In the genomic region with DNA sequence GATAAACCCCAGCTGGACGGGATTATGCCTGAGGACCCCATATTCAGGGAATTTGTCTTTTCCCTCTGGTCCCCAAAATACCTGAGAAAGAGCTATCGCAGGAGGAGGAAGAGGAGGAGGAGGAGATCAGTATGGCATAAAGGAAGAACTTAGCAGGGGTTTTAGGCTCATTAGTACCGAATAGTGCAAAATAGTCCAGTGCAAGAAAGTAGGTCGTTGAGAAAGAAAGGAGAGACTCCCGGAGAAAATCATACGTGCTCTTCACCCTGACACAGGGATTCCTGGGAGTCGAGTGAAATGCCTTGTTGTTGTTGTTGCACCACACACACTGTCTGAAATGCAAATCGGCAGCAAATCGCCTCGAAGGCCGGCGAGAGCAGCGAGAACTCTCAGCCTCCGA, we compare ENCODE assay signal across 19 cellular contexts.
"Had no signal": no experiment of that assay in that cellular context is flagged by ENCODE, and none has a peak within 500 bp of the region (broad histone marks: within the 10 kb centered on the region; RNA-seq: fewer than 3 reads in every experiment).

No MANE protein-coding gene starts in this region.

- H3K27ac Mint-ChIP-seq: activated naive CD4-positive, alpha-beta T cell treated with anti-CD3 and anti-CD28 coated beads, Interleukin-2, amount 50 U/mL, for 24 hours; activated T-cell treated with anti-CD3 and anti-CD28 coated beads, Interleukin-2, amount 50 U/mL, for 72 hours; dendritic cell treated with granulocyte-macrophage colony-stimulating factor and Interleukin-4, amounts not matched to agents 40 ng/mL and 50 ng/mL, for 4 days; stimulated activated naive CD8-positive, alpha-beta T cell treated with anti-CD3 and anti-CD28 coated beads, Interleukin-15, amount 100 ng/mL, for 72 hours had no signal

- H3K36me3 Mint-ChIP-seq: activated naive CD4-positive, alpha-beta T cell treated with anti-CD3 and anti-CD28 coated beads, Interleukin-2, amount 50 U/mL, for 24 hours had no signal

- H3K9me3 Mint-ChIP-seq: activated naive CD4-positive, alpha-beta T cell treated with anti-CD3 and anti-CD28 coated beads, Interleukin-2, amount 50 U/mL, for 24 hours; activated T-cell treated with anti-CD3 and anti-CD28 coated beads, Interleukin-2, amount 50 U/mL, for 72 hours; dendritic cell treated with granulocyte-macrophage colony-stimulating factor and Interleukin-4, amounts not matched to agents 40 ng/mL and 50 ng/mL, for 4 days; neural crest cell; stimulated activated naive CD8-positive, alpha-beta T cell treated with anti-CD3 and anti-CD28 coated beads, Interleukin-15, amount 100 ng/mL, for 72 hours had no signal

- H3K27ac ChIP-seq: ascending aorta, right lobe of liver, VCaP had no signal

- H3K4me3 ChIP-seq: ascending aorta, prostate gland, right lobe of liver, suprapubic skin, transverse colon had no signal

- H3K9me3 ChIP-seq: ascending aorta, prostate gland, right lobe of liver, suprapubic skin, transverse colon had no signal

- H3K27me3 Mint-ChIP-seq: activated naive CD4-positive, alpha-beta T cell treated with anti-CD3 and anti-CD28 coated beads, Interleukin-2, amount 50 U/mL, for 24 hours; dendritic cell treated with granulocyte-macrophage colony-stimulating factor and Interleukin-4, amounts not matched to agents 40 ng/mL and 50 ng/mL, for 4 days had no signal

- FAIRE-seq: small intestine had no signal

- ATAC-seq: activated T-cell treated with anti-CD3 and anti-CD28 coated beads, Interleukin-2, amount 50 U/mL, for 72 hours; right lobe of liver; stimulated activated naive CD8-positive, alpha-beta T cell treated with anti-CD3 and anti-CD28 coated beads, Interleukin-15, amount 100 ng/mL, for 72 hours had no signal

- H3K4me1 Mint-ChIP-seq: activated naive CD4-positive, alpha-beta T cell treated with anti-CD3 and anti-CD28 coated beads, Interleukin-2, amount 50 U/mL, for 24 hours; stimulated activated naive CD8-positive, alpha-beta T cell treated with anti-CD3 and anti-CD28 coated beads, Interleukin-15, amount 100 ng/mL, for 72 hours had no signal

- H3K27me3 ChIP-seq: ascending aorta, right lobe of liver, suprapubic skin, transverse colon had no signal

- H3K4me3 Mint-ChIP-seq: activated naive CD4-positive, alpha-beta T cell treated with anti-CD3 and anti-CD28 coated beads, Interleukin-2, amount 50 U/mL, for 24 hours; activated T-cell treated with anti-CD3 and anti-CD28 coated beads, Interleukin-2, amount 50 U/mL, for 72 hours; dendritic cell treated with granulocyte-macrophage colony-stimulating factor and Interleukin-4, amounts not matched to agents 40 ng/mL and 50 ng/mL, for 4 days; neural crest cell; stimulated activated naive CD8-positive, alpha-beta T cell treated with anti-CD3 and anti-CD28 coated beads, Interleukin-15, amount 100 ng/mL, for 72 hours had no signal

- H3K4me1 ChIP-seq: ascending aorta, prostate gland, right lobe of liver had no signal

- DNase-seq: activated CD4-positive, alpha-beta T cell treated with anti-CD3 and anti-CD28 coated beads, Interleukin-2, amount 50 U/mL, for 4 hours; activated effector memory CD4-positive, alpha-beta T cell treated with anti-CD3 and anti-CD28 coated beads, Interleukin-2, amount 50 U/mL, for 16 hours; activated T-cell treated with anti-CD3 and anti-CD28 coated beads, Interleukin-2, amount 50 U/mL, for 72 hours; effector memory CD4-positive, alpha-beta T cell; mesenchymal stem cell; right lobe of liver; small intestine; stimulated activated CD4-positive, alpha-beta T cell treated with anti-CD3 and anti-CD28 coated beads, Interleukin-15, amount 100 ng/mL, for 24 hours; stimulated activated CD4-positive, alpha-beta T cell treated with anti-CD3 and anti-CD28 coated beads, Interleukin-2, amount 100 ng/mL, for 48 hours; stimulated activated naive CD8-positive, alpha-beta T cell treated with anti-CD3 and anti-CD28 coated beads, Interleukin-15, amount 100 ng/mL, for 72 hours; T-helper 2 cell; transverse colon had no signal

- H3K36me3 ChIP-seq: ascending aorta, prostate gland, right lobe of liver, suprapubic skin, transverse colon had no signal
